19 cellular contexts compared by ENCODE assay signal in the genomic region with DNA sequence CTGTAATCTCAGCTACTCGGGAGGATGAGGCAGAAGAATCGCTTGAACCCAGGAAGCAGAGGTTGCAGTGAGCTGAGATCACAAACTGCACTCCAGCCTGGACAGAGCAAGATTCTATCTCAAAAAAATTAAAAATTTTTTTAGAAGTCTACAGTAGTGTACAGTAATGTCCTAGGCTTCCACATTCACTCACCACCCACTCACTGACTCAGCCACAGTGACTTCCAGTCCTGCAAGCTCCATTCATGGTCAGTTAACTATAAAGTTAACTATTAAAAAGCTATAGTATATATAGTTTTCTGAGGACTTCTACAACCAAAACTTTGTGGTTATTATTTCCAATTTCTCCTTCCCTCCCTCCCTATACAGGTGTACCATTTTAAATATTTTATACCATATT. TPM values are rescaled to one million over a fixed set of nuclear protein-coding genes. Genes with fewer than 3 reads are reported as not detected.
DNase-seq lines count a peak whose midpoint lies in the region; ATAC-seq and TF ChIP-seq lines count a peak whose summit lies in the region.
"Had no signal": no experiment of that assay in that cellular context is flagged by ENCODE, and none has a peak within 500 bp of the region (broad histone marks: within the 10 kb centered on the region; RNA-seq: fewer than 3 reads in every experiment).

No MANE protein-coding gene starts in this region.

- peak overlapping the region; percentile 30 for H3K9ac ChIP-seq in HCT116 (ENCODE audit: low read length)

- no peaks in the 10 kb centered on the region for H4K20me1 ChIP-seq in HCT116 (ENCODE audit: insufficient read depth)

- peak overlapping the region; percentile 31 for H2AFZ ChIP-seq in ACC112 (ENCODE audit: low read length, unreplicated experiment)
- peak overlapping the region; percentile 51 for H2AFZ ChIP-seq in HCT116 (ENCODE audit: low read depth, low read length, poor library complexity, severe bottlenecking)
- H2AFZ ChIP-seq: PC-9 had no signal

- BruUV-seq in HCT116 (replicated peaks; lab: Mats Ljungman, UMichigan) (no TSS peak), Caco-2 (replicated peaks; lab: Mats Ljungman, UMichigan) (no TSS peak)

- H3K27ac Mint-ChIP-seq in Caco-2 (ENCODE audit: unreplicated experiment), result no peak overlapping the region
- H3K27ac Mint-ChIP-seq: CD4-positive, alpha-beta memory T cell; memory B cell; nephron progenitor cell had no signal

- no peaks in the 10 kb centered on the region for H3K9me3 Mint-ChIP-seq in Caco-2 (ENCODE audit: unreplicated experiment)
- H3K9me3 Mint-ChIP-seq: memory B cell, nephron progenitor cell had no signal

- no peaks in the 10 kb centered on the region for H3K9me2 ChIP-seq in HCT116 (ENCODE audit: insufficient read depth)

- no peak overlapping the region; the same call in 1 of the 2 replicates for H3K4me3 ChIP-seq in ACC112 (ENCODE audit: low read depth, low read length)
- peak overlapping the region in 1 of 2 experiments; percentile 36; a peak in 2 of 4 replicates for H3K4me3 ChIP-seq in HCT116 (replicated peaks in 1 of 2; ENCODE audit: low read depth in 1 of 2, low read length in 2 of 2)
- H3K4me3 ChIP-seq in fibroblast of pulmonary artery (replicated peaks; ENCODE audit: low read depth, low read length), result no peak overlapping the region
- no peak overlapping the region for H3K4me3 ChIP-seq in Caco-2 (ENCODE audit: low read depth, low read length)
- H3K4me3 ChIP-seq: PC-9 had no signal

- no peak for TF ChIP-seq RAD21 in HCT116 (IDR thresholded peaks at IDR 0.05; ENCODE audit: low read depth)

- H3K4me1 Mint-ChIP-seq in Caco-2 (ENCODE audit: low read depth, unreplicated experiment), result no peaks in the 10 kb centered on the region
- H3K4me1 Mint-ChIP-seq: CD4-positive, alpha-beta memory T cell; memory B cell; nephron progenitor cell had no signal

- H3K9me3 ChIP-seq in HCT116 (ENCODE audit: control insufficient read depth in 1 of 2, insufficient read depth in 1 of 2, low read depth in 1 of 2, low read length in 2 of 2) (no peaks in the 10 kb centered on the region), Caco-2 (no peaks in the 10 kb centered on the region)

- no peak for DNase-seq in HCT116 (ENCODE audit: low read depth, low spot score)
- peak; percentile 56 for DNase-seq in amniotic epithelial cell (ENCODE audit: low read depth)
- DNase-seq in fibroblast of pulmonary artery (ENCODE audit: low read depth), result peak; percentile 33
- DNase-seq in Caco-2, result no peak
- no peak for DNase-seq in stimulated activated naive CD4-positive, alpha-beta T cell treated with Interleukin-2 at 50 U/mL for 16 hours (lab: John Stamatoyannopoulos, UW)
- DNase-seq in NCI-H187 treated with DMSO at 0.1 percent for 48 hours (lab: John Stamatoyannopoulos, UW), result no peak
- DNase-seq: 8988T; CD4-positive, alpha-beta memory T cell; glutamatergic neuron; GOT3; NCI-H2029; NCI-H526 treated with DMSO at 0.1 percent for 48 hours; nephron progenitor cell; PC-9; T-helper 1 cell; WERI-Rb-1 had no signal

- no peaks in the 10 kb centered on the region for H3K36me3 Mint-ChIP-seq in Caco-2 (ENCODE audit: insufficient read depth, unreplicated experiment)

- intact Hi-C loops in HCT116 (cut with micrococcal nuclease), result no loop called here
- intact Hi-C loops in Caco-2 (cut with micrococcal nuclease; ENCODE audit: unreplicated experiment), result no loop called here

- TF ChIP-seq CTCF in HCT116 (IDR thresholded peaks at IDR 0.05 in 2 of 3, conservative IDR thresholded peaks at IDR 0.05 in 1 of 3; ENCODE audit: borderline replicate concordance in 1 of 3, insufficient read depth in 1 of 3, low read depth in 2 of 3, low read length in 2 of 3) (no peak), fibroblast of pulmonary artery (IDR thresholded peaks at IDR 0.05; ENCODE audit: low read length, missing control alignments) (no peak), Caco-2 (IDR thresholded peaks at IDR 0.05; ENCODE audit: insufficient read depth in 1 of 2, low read depth in 1 of 2, low read length in 1 of 2, severe bottlenecking in 1 of 2, unreplicated experiment in 1 of 2) (no peak)

- RAD21 ChIA-PET in HCT116 (lab: Charles Lee; ENCODE audit: low non-redundant PET in 1 of 2, low total read pairs in 2 of 2, uncharacterized antibody in 2 of 2, unreplicated experiment in 2 of 2), result no interaction called here

- H3K79me2 ChIP-seq in ACC112 (ENCODE audit: control insufficient read depth, insufficient read depth, low read length, unreplicated experiment) (no peaks in the 10 kb centered on the region), HCT116 (ENCODE audit: insufficient read depth, low read length) (no peaks in the 10 kb centered on the region)

- H3K4me1 ChIP-seq in ACC112 (ENCODE audit: control insufficient read depth, insufficient read depth, low read length, unreplicated experiment), result peaks cover 29% of the 10 kb centered on the region
- H3K4me1 ChIP-seq in HCT116 (ENCODE audit: control insufficient read depth in 1 of 2, insufficient read depth in 2 of 2, low read length in 2 of 2), result peaks cover 25 to 35% of the 10 kb centered on the region in 2 experiments
- no peaks in the 10 kb centered on the region for H3K4me1 ChIP-seq in Caco-2

- H3K27me3 ChIP-seq in ACC112 (ENCODE audit: insufficient read depth, low read length), result no peaks in the 10 kb centered on the region
- H3K27me3 ChIP-seq in HCT116 (ENCODE audit: insufficient read depth, low read length), result no peaks in the 10 kb centered on the region
- no peaks in the 10 kb centered on the region for H3K27me3 ChIP-seq in Caco-2 (replicated peaks; ENCODE audit: control insufficient read depth, insufficient read depth, low read length)

- no peak overlapping the region for H3K4me3 Mint-ChIP-seq in Caco-2 (ENCODE audit: unreplicated experiment)
- H3K4me3 Mint-ChIP-seq: CD4-positive, alpha-beta memory T cell; memory B cell; nephron progenitor cell had no signal

- POLR2A ChIA-PET in HCT116 (lab: Charles Lee), result no interaction called here
- POLR2A ChIA-PET in Caco-2 (lab: Charles Lee), result no interaction called here

- CTCF ChIA-PET in HCT116 (lab: Charles Lee), result interaction anchor here (1.2 to 1.5 kb wide), 2 partner anchors 54 to 215 kb away, joined by 4 read pairs; no protein-coding TSS in a partner anchor
- CTCF ChIA-PET in Caco-2 (lab: Charles Lee), result no interaction called here

- peak overlapping the region; percentile 56 for H3K4me2 ChIP-seq in HCT116 (ENCODE audit: low read length)
- H3K4me2 ChIP-seq: PC-9 had no signal

- 0 out of 2 replicates have a peak, but pooled peaks cover 4% of the 10 kb centered on the region for H3K36me3 ChIP-seq in ACC112 (ENCODE audit: insufficient read depth, low read length)
- no peaks in the 10 kb centered on the region for H3K36me3 ChIP-seq in HCT116 (ENCODE audit: control insufficient read depth in 1 of 2, insufficient read depth in 2 of 2, low read length in 2 of 2)
- no peaks in the 10 kb centered on the region for H3K36me3 ChIP-seq in Caco-2 (ENCODE audit: control insufficient read depth, insufficient read depth, low read length)

- peak overlapping the region; percentile 62 for H3K27ac ChIP-seq in ACC112 (ENCODE audit: low read depth, low read length)
- no peak overlapping the region for H3K27ac ChIP-seq in HCT116 (ENCODE audit: low read depth, low read length)
- H3K27ac ChIP-seq: PC-9, WERI-Rb-1 had no signal

- H3K27me3 Mint-ChIP-seq in Caco-2 (ENCODE audit: insufficient read depth, unreplicated experiment), result no peaks in the 10 kb centered on the region
- H3K27me3 Mint-ChIP-seq: CD4-positive, alpha-beta memory T cell; memory B cell had no signal

- ATAC-seq in HCT116 (peak; percentile 60), HG02981 (IDR thresholded peaks at IDR 0.05; ENCODE audit: unreplicated experiment) (no peak)

- no peak for TF ChIP-seq POLR2A in HCT116 (IDR thresholded peaks at IDR 0.05; ENCODE audit: borderline replicate concordance, extremely low read depth, insufficient read depth, insufficient read length)

TF ChIP-seq in HCT116, 20 proteins besides CTCF, POLR2A, EP300 and RAD21:
- TF ChIP-seq FOSL1 (IDR thresholded peaks at IDR 0.05; ENCODE audit: low read depth), result peak; percentile 17; the same call in 1 of the 2 replicates
- peak; percentile 76 for TF ChIP-seq EGR1 (IDR thresholded peaks at IDR 0.05; ENCODE audit: low read depth)
- no peak for TF ChIP-seq SRF (IDR thresholded peaks at IDR 0.05; ENCODE audit: low read depth)

RNA-seq across cellular contexts. Expression of a gene that starts 34.7 kb away (rescaled TPM):
- total RNA-seq in HCT116 (2021; ENCODE audit: unreplicated experiment), result 0.12 TPM
- 0.14 TPM in 2 replicates for polyA plus RNA-seq in HCT116 (2012)
- not detected in 2 replicates for total RNA-seq in Caco-2 (2022)
- total RNA-seq: CD4-positive, alpha-beta memory T cell; PC-9 had no signal
- polyA plus RNA-seq: CD4-positive, alpha-beta memory T cell had no signal

Comparison
In these comparisons a context has a peak if more than half of its experiments do, and no peak if none do; other contexts are left out.
1. DNase-seq: peak in amniotic epithelial cell (single experiment) and fibroblast of pulmonary artery (single experiment); none in HCT116 (single experiment), Caco-2 (0 of 2), stimulated activated naive CD4-positive, alpha-beta T cell treated with Interleukin-2 at 50 U/mL for 16 hours (single experiment) and NCI-H187 treated with DMSO at 0.1 percent for 48 hours (single experiment).